Comparison of ENCODE assay signal across 29 cellular contexts in the genomic region with DNA sequence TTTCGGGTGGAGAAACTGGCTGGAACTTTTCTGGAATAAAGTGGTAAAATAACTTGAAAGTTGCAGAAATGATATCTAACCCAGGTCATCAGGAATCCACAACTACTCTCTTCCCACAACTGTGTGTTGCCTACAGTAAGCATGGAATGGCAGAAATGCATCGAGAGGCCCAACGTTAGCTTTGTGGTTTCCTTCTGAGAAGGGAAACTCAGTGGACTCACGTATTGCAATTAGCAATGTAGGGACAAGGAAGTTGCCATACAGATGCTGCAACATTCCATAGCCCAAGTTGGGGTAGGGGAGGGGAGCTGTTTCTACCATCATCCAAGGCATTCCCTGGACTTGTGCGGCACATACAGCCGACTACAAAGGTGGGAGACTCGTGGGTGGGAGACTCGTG. TPM values are rescaled to one million over a fixed set of nuclear protein-coding genes. Genes with fewer than 3 reads are reported as not detected.
DNase-seq lines count a peak whose midpoint lies in the region; ATAC-seq, FAIRE-seq and TF ChIP-seq lines count a peak whose summit lies in the region.
"Had no signal": no experiment of that assay in that cellular context is flagged by ENCODE, and none has a peak within 500 bp of the region (broad histone marks: within the 10 kb centered on the region; RNA-seq: fewer than 3 reads in every experiment).

No MANE protein-coding gene starts in this region.

- FAIRE-seq in HepG2 (lab: Jason Lieb, UNC), result no peak
- FAIRE-seq: GM12891, K562 had no signal

- H3K4me2 ChIP-seq in HepG2 (ENCODE audit: low read depth, low read length), result no peak overlapping the region
- H3K4me2 ChIP-seq: PC-9, SK-N-SH had no signal

- H3K4me3 ChIP-seq in liver (ENCODE audit: low read depth in 1 of 3, low read length in 3 of 3) (peak overlapping the region; percentile 43 to 88 (median 61)), HepG2 (replicated peaks in 1 of 3; ENCODE audit: insufficient read depth in 1 of 3, low read depth in 2 of 3, low read length in 3 of 3) (no peak overlapping the region), esophagus muscularis mucosa (no peak overlapping the region)
- H3K4me3 ChIP-seq: K562, PC-9 had no signal

- POLR2A ChIA-PET in HepG2 (lab: Yijun Ruan, JAX), result no interaction called here

- H3K9me3 ChIP-seq in liver (ENCODE audit: control insufficient read depth in 4 of 4, low read length in 3 of 4) (no peaks in the 10 kb centered on the region), HepG2 (ENCODE audit: low read length) (no peaks in the 10 kb centered on the region), esophagus muscularis mucosa (no peaks in the 10 kb centered on the region)
- H3K9me3 ChIP-seq: BE2C, Caco-2, SK-N-SH had no signal

- TF ChIP-seq RAD21 in liver (IDR thresholded peaks at IDR 0.05) (no peak), HepG2 (CRISPR knock-in tag; IDR thresholded peaks at IDR 0.05) (no peak)

- 28% methylated on average over 8 of the region's 8 CpGs for WGBS in liver
- WGBS in HepG2 (ENCODE audit: low lambda C conversion rate), result 11% methylated on average over 3 of the region's 8 CpGs
- WGBS in esophagus muscularis mucosa, result 79% methylated on average over 8 of the region's 8 CpGs

- H3K9ac ChIP-seq in liver (ENCODE audit: low read depth in 1 of 2, low read length in 2 of 2), result peak overlapping the region; percentile 67 to 91
- H3K9ac ChIP-seq in HepG2 (ENCODE audit: insufficient read depth, low read depth, low read length), result no peak overlapping the region
- H3K9ac ChIP-seq: SK-N-SH had no signal

- H2AFZ ChIP-seq in HepG2 (ENCODE audit: low read length), result no peak overlapping the region
- H2AFZ ChIP-seq: PC-9 had no signal

- CTCF ChIA-PET in HepG2 (lab: Yijun Ruan, JAX; ENCODE audit: low intra/inter-chr PET ratio, low total read pairs), result no interaction called here

- H3K36me3 ChIP-seq in liver (ENCODE audit: control insufficient read depth in 4 of 4, insufficient read depth in 3 of 4, low read depth in 1 of 4, low read length in 3 of 4), result no peaks in the 10 kb centered on the region
- no peaks in the 10 kb centered on the region for H3K36me3 ChIP-seq in HepG2 (replicated peaks in 1 of 2; ENCODE audit: control insufficient read depth in 1 of 2, insufficient read depth in 2 of 2, low read length in 2 of 2)
- no peaks in the 10 kb centered on the region for H3K36me3 ChIP-seq in esophagus muscularis mucosa
- H3K36me3 ChIP-seq: BE2C had no signal

- TF ChIP-seq EP300 in HepG2 (IDR thresholded peaks at IDR 0.05; ENCODE audit: low read depth in 2 of 2, low read length in 2 of 2) (no peak), HepG2 (CRISPR knock-in tag; IDR thresholded peaks at IDR 0.05; ENCODE audit: borderline replicate concordance) (no peak), esophagus muscularis mucosa (IDR thresholded peaks at IDR 0.05) (no peak)

- H3K27ac ChIP-seq in liver (ENCODE audit: low read depth in 1 of 2, low read length in 2 of 2) (peak overlapping the region; percentile 75 to 82), HepG2 (ENCODE audit: extremely low read length, insufficient read depth, low read length) (no peak overlapping the region), esophagus muscularis mucosa (replicated peaks in 1 of 4) (no peak overlapping the region)
- H3K27ac ChIP-seq: PC-9, RWPE1 had no signal

- in situ Hi-C loops in HepG2 (cut with HindIII; ENCODE audit: extremely low pct_ligation_motif_present, low pct_unique_long_range_greater_than_20kb), result no loop called here

- no peaks in the 10 kb centered on the region for H4K20me1 ChIP-seq in HepG2 (ENCODE audit: insufficient read depth, low read length)

- TF ChIP-seq POLR2A in HepG2 (IDR thresholded peaks at IDR 0.05; ENCODE audit: insufficient read depth in 1 of 2, low read depth in 2 of 2, low read length in 2 of 2), result no peak
- TF ChIP-seq POLR2A in esophagus muscularis mucosa (IDR thresholded peaks at IDR 0.05; ENCODE audit: low read depth), result no peak

- peaks cover 2 to 48% (median 43%) of the 10 kb centered on the region in 4 donors for H3K4me1 ChIP-seq in liver (ENCODE audit: control insufficient read depth in 4 of 4, insufficient read depth in 4 of 4, low read length in 3 of 4)
- peaks cover 43% of the 10 kb centered on the region for H3K4me1 ChIP-seq in HepG2 (ENCODE audit: insufficient read depth, low read length)
- H3K4me1 ChIP-seq in esophagus muscularis mucosa, result no peaks in the 10 kb centered on the region
- H3K4me1 ChIP-seq: BE2C had no signal

- ATAC-seq in HepG2 (no peak), GM19395 (IDR thresholded peaks at IDR 0.05; ENCODE audit: unreplicated experiment) (no peak), Right ventricle myocardium superior (ENCODE audit: poor library complexity) (no peak)
- ATAC-seq: HCT116, K562 had no signal

- no TSS peak for BruUV-seq in HepG2 (replicated peaks; lab: Mats Ljungman, UMichigan)

- TF ChIP-seq CTCF in liver (IDR thresholded peaks at IDR 0.05; ENCODE audit: low read depth, low read length, missing input control), result no peak
- no peak for TF ChIP-seq CTCF in HepG2 (CRISPR knock-in tag; IDR thresholded peaks at IDR 0.05)
- no peak for TF ChIP-seq CTCF in esophagus muscularis mucosa (IDR thresholded peaks at IDR 0.05)

- H3K79me2 ChIP-seq in HepG2 (ENCODE audit: insufficient read depth, low read length), result no peaks in the 10 kb centered on the region

- intact Hi-C loops in HepG2 (cut with micrococcal nuclease; ENCODE audit: unreplicated experiment) (no loop called here), esophagus muscularis mucosa (cut with DNase I) (no loop called here), Right ventricle myocardium superior (cut with DNase I) (no loop called here)

- no peaks in the 10 kb centered on the region for H3K27me3 ChIP-seq in liver (ENCODE audit: control insufficient read depth in 4 of 4, insufficient read depth in 4 of 4, low read length in 3 of 4)
- H3K27me3 ChIP-seq in HepG2 (ENCODE audit: control insufficient read depth in 1 of 2, insufficient read depth in 2 of 2, low read length in 2 of 2), result no peaks in the 10 kb centered on the region; a peak in 1 of 5 replicates
- peaks cover 0 to 27% (median 3%) of the 10 kb centered on the region in 4 donors for H3K27me3 ChIP-seq in esophagus muscularis mucosa
- H3K27me3 ChIP-seq: BE2C had no signal

- DNase-seq in HepG2 (ENCODE audit: low spot score) (no peak), RPMI7951 (ENCODE audit: low read depth) (peak; percentile 14), esophagus muscularis mucosa (ENCODE audit: extremely low spot score) (peak; percentile 79), Right ventricle myocardium superior (no peak), COLO668 (lab: John Stamatoyannopoulos, UW; ENCODE audit: unreplicated experiment) (no peak), pons (ENCODE audit: low spot score) (no peak)
- DNase-seq: 8988T; BE2C; Caco-2; CD4-positive, alpha-beta T cell; DMS 273 treated with DMSO at 0.1 percent for 48 hours; DND-41; GOT3; MM.1S; NCI-H1048; NCI-H1436 treated with DMSO at 0.1 percent for 48 hours; NCI-H1930; PC-9; SIG-M5 had no signal

TF ChIP-seq in liver, 16 proteins besides CTCF, POLR2A, EP300 and RAD21 (continues in another document):
- TF ChIP-seq YY1 (IDR thresholded peaks at IDR 0.05) (no peak), HNF4G (IDR thresholded peaks at IDR 0.05) (no peak), FOXA2 (IDR thresholded peaks at IDR 0.05) (no peak), SP1 (IDR thresholded peaks at IDR 0.05) (no peak), NR2F2 (IDR thresholded peaks at IDR 0.05) (no peak)
- TF ChIP-seq, protein P1, sequence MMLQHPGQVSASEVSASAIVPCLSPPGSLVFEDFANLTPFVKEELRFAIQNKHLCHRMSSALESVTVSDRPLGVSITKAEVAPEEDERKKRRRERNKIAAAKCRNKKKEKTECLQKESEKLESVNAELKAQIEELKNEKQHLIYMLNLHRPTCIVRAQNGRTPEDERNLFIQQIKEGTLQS (IDR thresholded peaks at IDR 0.05), result no peak

TF ChIP-seq in HepG2, 621 proteins besides CTCF, POLR2A, EP300 and RAD21 (continues in another document):
- TF ChIP-seq TFDP1 (CRISPR knock-in tag; IDR thresholded peaks at IDR 0.05; ENCODE audit: borderline replicate concordance), result no peak

RNA-seq across cellular contexts. Expression of gene PON1, which starts 1.9 kb away (rescaled TPM):
- 100 to 1,000 TPM in 1 of 2 donors, 10 to 100 TPM in 1; 54.8 to 190 TPM for total RNA-seq in liver
- 1,000 to 10,000 TPM in 1 of 2 donors, 100 to 1,000 TPM in 1; 224 to 1,101 TPM for polyA plus RNA-seq in liver
- 0.27 TPM in 1 of 2 replicates, not detected in the other for total RNA-seq in HepG2 (2016; rRNA removed; fragmentation: Illumina TruSeq; extraction: Trizol)
- total RNA-seq in HepG2 (2016; cell fraction: cytosol; rRNA removed; fragmentation: Illumina TruSeq; extraction: Trizol; ENCODE audit: low read depth), result 0.20 TPM in 1 of 2 replicates, not detected in the other
- 0.25 and 0.30 TPM in 2 replicates for total RNA-seq in HepG2 (2016; cell fraction: insoluble cytoplasmic fraction; rRNA removed; fragmentation: Illumina TruSeq; extraction: Trizol)
- 0.25 and 0.48 TPM in 2 replicates for total RNA-seq in HepG2 (2016; cell fraction: membrane; rRNA removed; fragmentation: Illumina TruSeq; extraction: Trizol)
- 1.1 and 1.4 TPM in 2 replicates for total RNA-seq in HepG2 (2016; cell fraction: nucleus; rRNA removed; fragmentation: Illumina TruSeq; extraction: Trizol)
- polyA plus RNA-seq in HepG2 (2011; rRNA removed), result 0.57 and 0.63 TPM in 2 replicates
- polyA plus RNA-seq in HepG2 (2011; cell fraction: cytosol; rRNA removed), result 0.17 and 0.45 TPM in 2 replicates
- polyA plus RNA-seq in HepG2 (2011; cell fraction: nucleus; rRNA removed), result 0.08 and 0.21 TPM in 2 replicates
- polyA plus RNA-seq in HepG2 (2012), result 0.31 and 0.91 TPM in 2 replicates
- 0.20 and 0.59 TPM in 2 replicates for polyA plus RNA-seq in HepG2 (2016; cell fraction: cytosol; fragmentation: Illumina TruSeq; extraction: Trizol; ENCODE audit: low read depth)
- polyA plus RNA-seq in HepG2 (2016; cell fraction: insoluble cytoplasmic fraction; fragmentation: Illumina TruSeq; extraction: Trizol; ENCODE audit: low read depth), result 0.09 and 0.84 TPM in 2 replicates
- polyA plus RNA-seq in HepG2 (2016; cell fraction: membrane; fragmentation: Illumina TruSeq; extraction: Trizol; ENCODE audit: low read depth), result 0.81 TPM in 1 of 2 replicates, not detected in the other
- polyA plus RNA-seq in HepG2 (2016; cell fraction: nucleus; fragmentation: Illumina TruSeq; extraction: Trizol; ENCODE audit: insufficient read depth, low read depth), result 0.39 and 1.5 TPM in 2 replicates
- polyA minus RNA-seq in HepG2 (2011; rRNA and poly(A)+ RNA removed; ENCODE audit: low replicate concordance), result 0.23 and 0.44 TPM in 2 replicates
- not detected in 2 replicates for polyA minus RNA-seq in HepG2 (2011; cell fraction: cytosol; rRNA and poly(A)+ RNA removed)
- polyA minus RNA-seq in HepG2 (2011; cell fraction: nucleus; rRNA and poly(A)+ RNA removed), result 0.25 and 0.52 TPM in 2 replicates
- total RNA-seq in RPMI7951 (2014; rRNA removed; shearing (Covaris generic)), result not detected in 2 replicates
- not detected for total RNA-seq in esophagus muscularis mucosa
- not detected for total RNA-seq in Right ventricle myocardium superior
- total RNA-seq: Caco-2; CD4-positive, alpha-beta T cell; G401; K562; NCI-H460; PC-9 had no signal
- polyA plus RNA-seq: AG04450, K562, SK-N-SH had no signal

Comparison
In these comparisons a context has a peak if more than half of its experiments do, and no peak if none do; other contexts are left out.
1. H3K27ac ChIP-seq: peak in liver (2 of 2); none in HepG2 (single experiment) and esophagus muscularis mucosa (0 of 4).
2. H3K4me3 ChIP-seq: peak in liver (3 of 3); none in HepG2 (0 of 3) and esophagus muscularis mucosa (0 of 4).
3. RNA of gene PON1, which starts 1.9 kb away (total RNA-seq): 54.8 to 190 TPM in liver; 0.20 to 1.4 TPM in HepG2, not detected in Right ventricle myocardium superior (single experiment), not detected in RPMI7951 and not detected in esophagus muscularis mucosa; every median in the first group is over 10 times any median in the second.
4. DNase-seq: peak in RPMI7951 (single experiment) and esophagus muscularis mucosa (single experiment); none in HepG2 (single experiment), Right ventricle myocardium superior (single experiment), COLO668 (single experiment) and pons (single experiment).